Comparison of ENCODE assay signal across 1 cellular context in the genomic region with DNA sequence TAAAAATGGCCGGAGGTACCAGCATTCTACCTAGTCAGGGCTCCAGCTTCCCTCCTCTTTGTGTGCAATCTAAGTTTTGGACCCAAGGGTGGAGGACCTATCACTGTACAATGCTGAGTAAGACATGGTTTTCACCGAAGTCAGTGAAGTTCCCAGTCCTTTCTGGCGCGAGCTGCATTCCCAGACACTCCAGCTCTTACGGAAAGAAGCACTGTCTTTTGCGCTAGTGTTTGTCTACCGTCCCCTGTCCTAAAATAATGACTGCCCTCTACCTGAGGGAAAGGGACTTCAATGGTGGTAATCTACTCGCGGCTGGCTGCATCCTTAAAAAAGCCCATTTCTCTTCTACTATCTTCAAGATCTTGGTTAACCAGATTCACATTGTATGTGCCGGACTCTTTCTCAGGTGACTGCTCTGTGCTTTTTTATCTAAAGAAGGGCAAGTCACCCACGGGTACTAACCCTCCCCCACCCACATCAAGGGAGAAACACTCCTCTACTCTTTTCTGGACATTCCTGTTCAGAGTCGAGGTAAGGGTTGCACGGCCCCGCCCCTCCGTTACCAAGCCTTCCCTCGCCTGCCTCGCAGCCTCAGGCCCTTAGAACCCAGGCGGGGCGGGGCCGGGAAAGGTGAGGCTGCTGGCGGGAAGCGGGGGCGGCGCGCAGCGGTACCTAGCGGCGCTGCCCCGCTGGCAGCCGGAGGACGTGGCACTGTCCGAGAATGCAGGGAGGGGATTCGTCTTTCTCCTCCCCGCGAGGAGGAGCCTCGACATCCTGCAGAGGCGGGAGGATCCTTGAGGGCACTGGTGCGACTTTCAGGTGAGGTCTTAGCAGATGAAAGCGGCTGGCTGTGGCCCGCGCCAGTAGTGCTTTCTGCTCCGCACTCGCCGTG.
TF ChIP-seq lines count a peak whose summit lies in the region.
"Not testable (repeated sequence)": the region's sequence is repeated elsewhere in the genome, so short reads cannot be mapped to it uniquely, and the experiment has no call there.

No MANE protein-coding gene starts in this region.

TF ChIP-seq in HepG2, 621 proteins besides CTCF, POLR2A, EP300 and RAD21 (continued from another document):
- TF ChIP-seq, protein P1, sequence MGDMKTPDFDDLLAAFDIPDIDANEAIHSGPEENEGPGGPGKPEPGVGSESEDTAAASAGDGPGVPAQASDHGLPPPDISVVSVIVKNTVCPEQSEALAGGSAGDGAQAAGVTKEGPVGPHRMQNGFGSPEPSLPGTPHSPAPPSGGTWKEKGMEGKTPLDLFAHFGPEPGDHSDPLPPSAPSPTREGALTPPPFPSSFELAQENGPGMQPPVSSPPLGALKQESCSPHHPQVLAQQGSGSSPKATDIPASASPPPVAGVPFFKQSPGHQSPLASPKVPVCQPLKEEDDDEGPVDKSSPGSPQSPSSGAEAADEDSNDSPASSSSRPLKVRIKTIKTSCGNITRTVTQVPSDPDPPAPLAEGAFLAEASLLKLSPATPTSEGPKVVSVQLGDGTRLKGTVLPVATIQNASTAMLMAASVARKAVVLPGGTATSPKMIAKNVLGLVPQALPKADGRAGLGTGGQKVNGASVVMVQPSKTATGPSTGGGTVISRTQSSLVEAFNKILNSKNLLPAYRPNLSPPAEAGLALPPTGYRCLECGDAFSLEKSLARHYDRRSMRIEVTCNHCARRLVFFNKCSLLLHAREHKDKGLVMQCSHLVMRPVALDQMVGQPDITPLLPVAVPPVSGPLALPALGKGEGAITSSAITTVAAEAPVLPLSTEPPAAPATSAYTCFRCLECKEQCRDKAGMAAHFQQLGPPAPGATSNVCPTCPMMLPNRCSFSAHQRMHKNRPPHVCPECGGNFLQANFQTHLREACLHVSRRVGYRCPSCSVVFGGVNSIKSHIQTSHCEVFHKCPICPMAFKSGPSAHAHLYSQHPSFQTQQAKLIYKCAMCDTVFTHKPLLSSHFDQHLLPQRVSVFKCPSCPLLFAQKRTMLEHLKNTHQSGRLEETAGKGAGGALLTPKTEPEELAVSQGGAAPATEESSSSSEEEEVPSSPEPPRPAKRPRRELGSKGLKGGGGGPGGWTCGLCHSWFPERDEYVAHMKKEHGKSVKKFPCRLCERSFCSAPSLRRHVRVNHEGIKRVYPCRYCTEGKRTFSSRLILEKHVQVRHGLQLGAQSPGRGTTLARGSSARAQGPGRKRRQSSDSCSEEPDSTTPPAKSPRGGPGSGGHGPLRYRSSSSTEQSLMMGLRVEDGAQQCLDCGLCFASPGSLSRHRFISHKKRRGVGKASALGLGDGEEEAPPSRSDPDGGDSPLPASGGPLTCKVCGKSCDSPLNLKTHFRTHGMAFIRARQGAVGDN (CRISPR knock-in tag; IDR thresholded peaks at IDR 0.05) = peak; percentile 67
- TF ChIP-seq, protein P2, sequence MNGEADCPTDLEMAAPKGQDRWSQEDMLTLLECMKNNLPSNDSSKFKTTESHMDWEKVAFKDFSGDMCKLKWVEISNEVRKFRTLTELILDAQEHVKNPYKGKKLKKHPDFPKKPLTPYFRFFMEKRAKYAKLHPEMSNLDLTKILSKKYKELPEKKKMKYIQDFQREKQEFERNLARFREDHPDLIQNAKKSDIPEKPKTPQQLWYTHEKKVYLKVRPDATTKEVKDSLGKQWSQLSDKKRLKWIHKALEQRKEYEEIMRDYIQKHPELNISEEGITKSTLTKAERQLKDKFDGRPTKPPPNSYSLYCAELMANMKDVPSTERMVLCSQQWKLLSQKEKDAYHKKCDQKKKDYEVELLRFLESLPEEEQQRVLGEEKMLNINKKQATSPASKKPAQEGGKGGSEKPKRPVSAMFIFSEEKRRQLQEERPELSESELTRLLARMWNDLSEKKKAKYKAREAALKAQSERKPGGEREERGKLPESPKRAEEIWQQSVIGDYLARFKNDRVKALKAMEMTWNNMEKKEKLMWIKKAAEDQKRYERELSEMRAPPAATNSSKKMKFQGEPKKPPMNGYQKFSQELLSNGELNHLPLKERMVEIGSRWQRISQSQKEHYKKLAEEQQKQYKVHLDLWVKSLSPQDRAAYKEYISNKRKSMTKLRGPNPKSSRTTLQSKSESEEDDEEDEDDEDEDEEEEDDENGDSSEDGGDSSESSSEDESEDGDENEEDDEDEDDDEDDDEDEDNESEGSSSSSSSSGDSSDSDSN (CRISPR knock-in tag; IDR thresholded peaks at IDR 0.05) = peak; percentile 40; the same call in 1 of the 2 replicates
- peak; percentile 64; the same call in 1 of the 2 replicates for TF ChIP-seq GABPB1 (CRISPR knock-in tag; IDR thresholded peaks at IDR 0.05)
- TF ChIP-seq SAP130 (CRISPR knock-in tag; IDR thresholded peaks at IDR 0.05; ENCODE audit: low read depth) = peak; percentile 17; the same call in 1 of the 2 replicates
- peak; percentile 68 for TF ChIP-seq PHF8 (CRISPR knock-in tag; IDR thresholded peaks at IDR 0.05)
- TF ChIP-seq ELF1 (CRISPR knock-in tag; IDR thresholded peaks at IDR 0.05) = 0 out of 2 replicates have a peak, but pooled peaks have one; percentile 18
- 0 out of 2 replicates have a peak, but pooled peaks have one; percentile 11 for TF ChIP-seq SALL1 (CRISPR knock-in tag; IDR thresholded peaks at IDR 0.05)
- 0 out of 2 replicates have a peak, but pooled peaks have one; percentile 12 for TF ChIP-seq KDM2A (CRISPR knock-in tag; IDR thresholded peaks at IDR 0.05; ENCODE audit: borderline replicate concordance, low read depth)
- 0 out of 2 replicates have a peak, but pooled peaks have one; percentile 18 for TF ChIP-seq TBX2 (CRISPR knock-in tag; IDR thresholded peaks at IDR 0.05; ENCODE audit: borderline replicate concordance)
- not testable (repeated sequence) for TF ChIP-seq CREB1 (IDR thresholded peaks at IDR 0.05)
- 0 out of 2 replicates have a peak, but pooled peaks have one; percentile 23 for TF ChIP-seq CREB1 (CRISPR knock-in tag; IDR thresholded peaks at IDR 0.05)
- TF ChIP-seq ZEB1 (IDR thresholded peaks at IDR 0.05; ENCODE audit: insufficient replicate concordance, low read depth) = peak; percentile 30
- TF ChIP-seq ZFX (CRISPR knock-in tag; IDR thresholded peaks at IDR 0.05; ENCODE audit: low read depth) = peak; percentile 22; the same call in 1 of the 2 replicates
- TF ChIP-seq HOXA3 (CRISPR knock-in tag; IDR thresholded peaks at IDR 0.05) = peak; percentile 45
- TF ChIP-seq DMAP1 (CRISPR knock-in tag; IDR thresholded peaks at IDR 0.05) = peak; percentile 84
- peak; percentile 84 for TF ChIP-seq ZNF121 (CRISPR knock-in tag; IDR thresholded peaks at IDR 0.05)
- TF ChIP-seq, protein P3, sequence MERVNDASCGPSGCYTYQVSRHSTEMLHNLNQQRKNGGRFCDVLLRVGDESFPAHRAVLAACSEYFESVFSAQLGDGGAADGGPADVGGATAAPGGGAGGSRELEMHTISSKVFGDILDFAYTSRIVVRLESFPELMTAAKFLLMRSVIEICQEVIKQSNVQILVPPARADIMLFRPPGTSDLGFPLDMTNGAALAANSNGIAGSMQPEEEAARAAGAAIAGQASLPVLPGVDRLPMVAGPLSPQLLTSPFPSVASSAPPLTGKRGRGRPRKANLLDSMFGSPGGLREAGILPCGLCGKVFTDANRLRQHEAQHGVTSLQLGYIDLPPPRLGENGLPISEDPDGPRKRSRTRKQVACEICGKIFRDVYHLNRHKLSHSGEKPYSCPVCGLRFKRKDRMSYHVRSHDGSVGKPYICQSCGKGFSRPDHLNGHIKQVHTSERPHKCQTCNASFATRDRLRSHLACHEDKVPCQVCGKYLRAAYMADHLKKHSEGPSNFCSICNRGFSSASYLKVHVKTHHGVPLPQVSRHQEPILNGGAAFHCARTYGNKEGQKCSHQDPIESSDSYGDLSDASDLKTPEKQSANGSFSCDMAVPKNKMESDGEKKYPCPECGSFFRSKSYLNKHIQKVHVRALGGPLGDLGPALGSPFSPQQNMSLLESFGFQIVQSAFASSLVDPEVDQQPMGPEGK (CRISPR knock-in tag; IDR thresholded peaks at IDR 0.05) = peak; percentile 42; the same call in 1 of the 2 replicates
